Comparison of ENCODE assay signal across 1 cellular context in genomic region chr2:11680181-11680900, GRCh38.
TF ChIP-seq lines count a peak whose summit lies in the region.

No MANE protein-coding gene starts in this region.

TF ChIP-seq in IMR-90, 13 proteins besides CTCF, POLR2A, EP300 and RAD21 (continued from another document):
- no peak for TF ChIP-seq ELK1 (IDR thresholded peaks at IDR 0.05; ENCODE audit: borderline replicate concordance, low read depth, low read length)
- no peak for TF ChIP-seq FOS (IDR thresholded peaks at IDR 0.05; ENCODE audit: low read depth, low read length)
- TF ChIP-seq RFX5 (IDR thresholded peaks at IDR 0.05; ENCODE audit: low read depth, low read length): no peak
TF ChIP-seq in IMR-90: peak in this region for 0.
